In the genomic region with DNA sequence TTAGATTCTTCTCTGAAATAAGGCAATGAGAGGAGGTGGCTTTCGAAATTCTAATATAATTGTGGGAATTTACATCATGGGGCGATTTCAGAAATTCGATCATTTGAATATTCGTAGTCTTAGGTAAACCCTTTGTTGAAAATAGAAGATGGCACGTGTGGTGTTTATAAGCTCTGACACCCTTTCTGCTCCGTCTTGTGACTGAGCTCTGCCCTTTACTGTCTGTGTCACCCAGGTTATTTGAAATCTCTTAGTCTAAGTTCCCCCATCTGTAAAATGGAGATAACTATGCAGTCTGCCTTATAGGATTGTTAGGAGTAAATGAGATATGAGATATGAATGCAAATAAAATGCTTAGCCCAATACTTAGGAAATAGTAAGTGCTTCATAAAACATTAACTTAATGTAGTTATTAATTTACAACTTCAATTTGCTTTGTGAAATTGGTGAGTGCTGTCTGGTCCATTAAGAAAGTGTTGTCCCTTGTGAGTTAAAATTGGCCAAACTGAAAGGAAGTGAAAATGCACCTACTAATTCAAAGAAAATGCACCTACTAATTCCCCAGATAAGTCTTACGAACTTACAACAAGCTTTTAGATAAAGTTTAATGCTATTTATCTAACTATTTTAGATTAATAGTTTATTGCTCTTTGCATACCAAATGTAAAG, we compare ENCODE assay signal across 8 cellular contexts. TPM values are rescaled to one million over a fixed set of nuclear protein-coding genes. Genes with fewer than 3 reads are reported as not detected.
DNase-seq lines count a peak whose midpoint lies in the region; ATAC-seq and TF ChIP-seq lines count a peak whose summit lies in the region.

No MANE protein-coding gene starts in this region.

- H3K27ac Mint-ChIP-seq in naive B cell, result peak overlapping the region in 2 of 6 donors; percentile 38 to 88

- peak overlapping the region; percentile 49 to 96 (median 94) for H3K4me3 Mint-ChIP-seq in naive B cell

- TF ChIP-seq CTCF in GM06990 (IDR thresholded peaks at IDR 0.05; ENCODE audit: insufficient read depth, low read length, poor library complexity, severe bottlenecking) (no peak), astrocyte of the cerebellum (IDR thresholded peaks at IDR 0.05; ENCODE audit: low read depth, low read length, missing control alignments) (no peak)

- in situ Hi-C loops in astrocyte of the cerebellum (cut with HindIII; ENCODE audit: low sequenced_read_pairs), result no loop called here

- H3K9me3 Mint-ChIP-seq in naive B cell, result no peaks in the 10 kb centered on the region

- peak overlapping the region; percentile 86 for H3K4me3 ChIP-seq in GM06990 (replicated peaks; ENCODE audit: low read depth, low read length)
- H3K4me3 ChIP-seq in astrocyte of the cerebellum (ENCODE audit: low read depth, low read length), result peak overlapping the region; percentile 68

- ATAC-seq in HG03159 (IDR thresholded peaks at IDR 0.05; ENCODE audit: unreplicated experiment), result peak; percentile 29
- ATAC-seq in naive B cell (ENCODE audit: low read depth in 2 of 2), result no peak
- ATAC-seq in HG02588 (IDR thresholded peaks at IDR 0.05; ENCODE audit: unreplicated experiment), result no peak
- no peak for ATAC-seq in GM18873 (IDR thresholded peaks at IDR 0.05; ENCODE audit: low FRiP score, unreplicated experiment)

- no peak for DNase-seq in GM06990 (ENCODE audit: extremely low read depth, insufficient read length)
- no peak for DNase-seq in astrocyte of the cerebellum (ENCODE audit: low read depth)
- no peak for DNase-seq in naive B cell
- DNase-seq in hippocampal formation (lab: John Stamatoyannopoulos, UW), result no peak
- DNase-seq in H4 (ENCODE audit: low spot score), result no peak

- H3K36me3 Mint-ChIP-seq in naive B cell, result peaks cover 0 to 6% of the 10 kb centered on the region in 2 donors

- H3K4me1 Mint-ChIP-seq in naive B cell, result peaks cover 11 to 14% (median 13%) of the 10 kb centered on the region in 3 donors

- H3K36me3 ChIP-seq in GM06990 (ENCODE audit: control insufficient read depth, insufficient read depth, low read length), result no peaks in the 10 kb centered on the region

- peaks cover 6 to 27% (median 24%) of the 10 kb centered on the region in 3 donors for H3K27me3 Mint-ChIP-seq in naive B cell

- no peaks in the 10 kb centered on the region for H3K27me3 ChIP-seq in GM06990 (replicated peaks; ENCODE audit: control insufficient read depth, insufficient read depth, low read length)

RNA-seq across cellular contexts. Expression of gene BMAL2, which starts 1.6 kb away (rescaled TPM):
- polyA plus RNA-seq in naive B cell (ENCODE audit: low read depth in 6 of 6), result under 1 TPM in 5 of 6 donors, not detected in 1; 0.40 to 0.92 (median 0.52) TPM
- 10.7 and 14.7 TPM in 2 replicates for total RNA-seq in H4 (2014; rRNA removed; shearing (Covaris generic))
